ENCODE assay signal across 18 cellular contexts in the genomic region with DNA sequence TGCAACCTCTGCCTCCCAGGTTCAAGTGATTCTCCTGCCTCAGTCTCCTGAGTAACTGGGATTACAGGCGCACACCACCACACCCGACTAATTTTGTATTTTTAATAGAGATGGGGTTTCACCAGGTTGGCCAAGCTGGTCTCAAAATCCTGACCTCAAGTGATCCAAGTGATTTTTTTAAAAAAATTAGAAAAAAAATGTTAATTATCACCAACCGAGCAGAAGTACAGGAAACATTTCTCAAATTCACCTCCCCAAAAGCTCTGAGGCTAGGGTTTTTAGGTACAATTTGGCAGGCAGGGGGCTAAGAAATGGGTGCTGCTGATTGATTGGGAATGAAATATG. TPM values are rescaled to one million over a fixed set of nuclear protein-coding genes. Genes with fewer than 3 reads are reported as not detected.
DNase-seq lines count a peak whose midpoint lies in the region; ATAC-seq, FAIRE-seq and TF ChIP-seq lines count a peak whose summit lies in the region.
"Had no signal": no experiment of that assay in that cellular context is flagged by ENCODE, and none has a peak within 500 bp of the region (broad histone marks: within the 10 kb centered on the region; RNA-seq: fewer than 3 reads in every experiment).

No MANE protein-coding gene starts in this region.

- H3K4ac ChIP-seq in mesenchymal stem cell (ENCODE audit: low read depth in 1 of 2, low read length in 2 of 2), result no peak overlapping the region

- DNase-seq in astrocyte (ENCODE audit: low read depth) (no peak), mesenchymal stem cell (no peak), uterus (no peak), lower lobe of right lung (no peak), DMS53 treated with DMSO at 0.1 percent for 48 hours (lab: John Stamatoyannopoulos, UW; ENCODE audit: unreplicated experiment) (no peak)
- DNase-seq: HFFc6, Karpas-422, NCI-H1930, NCI-H774, SHP77 had no signal

- H3K4me1 ChIP-seq in HEK293 (ENCODE audit: control insufficient read depth, insufficient read depth, low read length) (peaks cover 10% of the 10 kb centered on the region; the same call in 1 of the 2 replicates), astrocyte (ENCODE audit: insufficient read depth, low read length) (peaks cover 5% of the 10 kb centered on the region), mesenchymal stem cell (ENCODE audit: control insufficient read depth, insufficient read depth, low read depth, low read length) (peaks cover 1% of the 10 kb centered on the region), uterus (no peaks in the 10 kb centered on the region), lower lobe of right lung (no peaks in the 10 kb centered on the region)
- H3K4me1 ChIP-seq: BLaER1 had no signal

- TF ChIP-seq POLR2A in uterus (IDR thresholded peaks at IDR 0.05), result no peak

- no peaks in the 10 kb centered on the region for H3K36me3 Mint-ChIP-seq in astrocyte (ENCODE audit: low read depth, unreplicated experiment)

- no peak overlapping the region for H4K91ac ChIP-seq in mesenchymal stem cell (ENCODE audit: low read length)

- no peak overlapping the region for H3K4me3 ChIP-seq in HEK293 (ENCODE audit: low read depth, low read length)
- H3K4me3 ChIP-seq in astrocyte (ENCODE audit: insufficient read depth, low read depth, low read length), result no peak overlapping the region
- H3K4me3 ChIP-seq in mesenchymal stem cell (ENCODE audit: insufficient read depth in 1 of 2, low read depth in 1 of 2, low read length in 2 of 2), result peak overlapping the region in 1 of 2 experiments; percentile 68
- H3K4me3 ChIP-seq in uterus, result no peak overlapping the region
- H3K4me3 ChIP-seq in lower lobe of right lung, result no peak overlapping the region
- H3K4me3 ChIP-seq: BLaER1 had no signal

- CTCF ChIA-PET in HEK293 (lab: Yijun Ruan, JAX), result interaction anchor here (1.0 kb wide), 1 partner anchor 36 kb away, joined by 4 read pairs; no protein-coding TSS in a partner anchor

- intact Hi-C loops in uterus (cut with DNase I; ENCODE audit: low total_unique reads) (no loop called here), lower lobe of right lung (cut with DNase I) (no loop called here)

- H3K27ac ChIP-seq in HEK293 (ENCODE audit: extremely low read depth, low read depth, low read length) (no peak overlapping the region), astrocyte (ENCODE audit: low read depth, low read length) (no peak overlapping the region), mesenchymal stem cell (ENCODE audit: low read length, poor library complexity, severe bottlenecking) (no peak overlapping the region), uterus (peak overlapping the region; percentile 51 to 67), lower lobe of right lung (no peak overlapping the region)
- H3K27ac ChIP-seq: BLaER1 had no signal

- no peak for FAIRE-seq in astrocyte (lab: Jason Lieb, UNC)
- FAIRE-seq: GM18507, GM19239, HepG2 had no signal

- WGBS in mesenchymal stem cell, result 100% methylated on average over 2 of the region's 3 CpGs

- TF ChIP-seq CTCF in HEK293 (tag by site-specific recombination; IDR thresholded peaks at IDR 0.05) (no peak), astrocyte (IDR thresholded peaks at IDR 0.05; ENCODE audit: insufficient read depth, low read depth, low read length) (no peak), uterus (IDR thresholded peaks at IDR 0.05) (no peak), lower lobe of right lung (IDR thresholded peaks at IDR 0.05) (no peak)

- H3K27me3 ChIP-seq in astrocyte (ENCODE audit: insufficient read depth, low read length) (peaks cover 22% of the 10 kb centered on the region), mesenchymal stem cell (ENCODE audit: control insufficient read depth in 1 of 2, insufficient read depth in 1 of 2, low read length in 2 of 2) (peaks cover 0 to 12% of the 10 kb centered on the region in 2 experiments), uterus (no peaks in the 10 kb centered on the region), lower lobe of right lung (ENCODE audit: low read depth) (no peaks in the 10 kb centered on the region)
- H3K27me3 ChIP-seq: BLaER1 had no signal

- no peak overlapping the region for H2BK5ac ChIP-seq in mesenchymal stem cell (ENCODE audit: low read depth, low read length, poor library complexity, severe bottlenecking)

- H2BK120ac ChIP-seq in mesenchymal stem cell (ENCODE audit: low read depth, low read length), result no peak overlapping the region

- no peak overlapping the region for H3K9ac ChIP-seq in astrocyte (ENCODE audit: low read length)
- H3K9ac ChIP-seq in mesenchymal stem cell (ENCODE audit: low read length), result peak overlapping the region; percentile 52
- H3K9ac ChIP-seq: BLaER1 had no signal

- peaks cover 12% of the 10 kb centered on the region for H3K4me1 Mint-ChIP-seq in astrocyte (ENCODE audit: low read depth, unreplicated experiment)

- no peaks in the 10 kb centered on the region for H4K20me1 ChIP-seq in astrocyte (ENCODE audit: insufficient read depth, low read length)
- H4K20me1 ChIP-seq: BLaER1 had no signal

- H2BK15ac ChIP-seq in mesenchymal stem cell (ENCODE audit: low read depth, poor library complexity, severe bottlenecking), result no peak overlapping the region

- no peaks in the 10 kb centered on the region for H3K36me3 ChIP-seq in HEK293 (ENCODE audit: control insufficient read depth in 2 of 2, insufficient read depth in 1 of 2, low read length in 2 of 2)
- no peaks in the 10 kb centered on the region for H3K36me3 ChIP-seq in astrocyte (ENCODE audit: insufficient read depth, low read length)
- no peaks in the 10 kb centered on the region for H3K36me3 ChIP-seq in mesenchymal stem cell (ENCODE audit: control insufficient read depth in 1 of 2, insufficient read depth in 2 of 2, low read depth in 1 of 2, low read length in 2 of 2)
- H3K36me3 ChIP-seq in uterus, result no peaks in the 10 kb centered on the region
- H3K36me3 ChIP-seq in lower lobe of right lung, result no peaks in the 10 kb centered on the region

- no peak overlapping the region for H2BK12ac ChIP-seq in mesenchymal stem cell (ENCODE audit: low read length in 2 of 2)

- H3K27ac Mint-ChIP-seq in astrocyte (ENCODE audit: unreplicated experiment), result no peak overlapping the region
- H3K27ac Mint-ChIP-seq: HFFc6 had no signal

- no peak overlapping the region for H4K8ac ChIP-seq in mesenchymal stem cell (ENCODE audit: low read length)

- H3K9me3 Mint-ChIP-seq in astrocyte (ENCODE audit: unreplicated experiment), result peaks cover 8% of the 10 kb centered on the region
- H3K9me3 Mint-ChIP-seq: HFFc6 had no signal

- no peaks in the 10 kb centered on the region for H3K9me3 ChIP-seq in HEK293 (ENCODE audit: control insufficient read depth, insufficient read depth, low read depth, low read length)
- no peaks in the 10 kb centered on the region for H3K9me3 ChIP-seq in astrocyte (ENCODE audit: insufficient read depth, low read depth, low read length)
- H3K9me3 ChIP-seq in mesenchymal stem cell (ENCODE audit: control insufficient read depth, low read length), result no peaks in the 10 kb centered on the region
- no peaks in the 10 kb centered on the region for H3K9me3 ChIP-seq in uterus
- no peaks in the 10 kb centered on the region for H3K9me3 ChIP-seq in lower lobe of right lung

- ATAC-seq in HG03378 (IDR thresholded peaks at IDR 0.05; ENCODE audit: unreplicated experiment) (no peak), lower lobe of right lung (no peak)
- ATAC-seq: HepG2, Panc1 had no signal

- H3K18ac ChIP-seq in mesenchymal stem cell (ENCODE audit: low read depth in 1 of 2, low read length in 2 of 2), result no peak overlapping the region

- H2AK5ac ChIP-seq in mesenchymal stem cell (ENCODE audit: low read length, severe bottlenecking), result no peak overlapping the region

- no peaks in the 10 kb centered on the region for H3K79me1 ChIP-seq in mesenchymal stem cell (replicated peaks; ENCODE audit: low read length, poor library complexity, severe bottlenecking)

- H3K14ac ChIP-seq in mesenchymal stem cell (ENCODE audit: low read length in 2 of 2), result no peak overlapping the region

- H2AFZ ChIP-seq in astrocyte (ENCODE audit: low read depth, low read length) (no peak overlapping the region), mesenchymal stem cell (ENCODE audit: low read depth, low read length) (no peak overlapping the region)

- no peak overlapping the region for H3K4me3 Mint-ChIP-seq in astrocyte (ENCODE audit: unreplicated experiment)
- H3K4me3 Mint-ChIP-seq: HFFc6 had no signal

- no peaks in the 10 kb centered on the region for H3K79me2 ChIP-seq in astrocyte (ENCODE audit: insufficient read depth, low read length)

- H3K4me2 ChIP-seq in astrocyte (ENCODE audit: low read length) (peak overlapping the region; percentile 49), mesenchymal stem cell (ENCODE audit: low read length, poor library complexity, severe bottlenecking) (no peak overlapping the region)
- H3K4me2 ChIP-seq: BLaER1 had no signal

- POLR2A ChIA-PET in HEK293 (lab: Yijun Ruan, JAX), result no interaction called here

- H3K23ac ChIP-seq in mesenchymal stem cell (ENCODE audit: low read length in 2 of 2), result no peak overlapping the region

- H3K27me3 Mint-ChIP-seq in astrocyte (ENCODE audit: low read depth, unreplicated experiment), result peaks cover 4% of the 10 kb centered on the region

TF ChIP-seq in HEK293, 187 proteins besides CTCF, POLR2A, EP300 and RAD21 (continues in another document):
- TF ChIP-seq ZNF202 (tag by site-specific recombination; IDR thresholded peaks at IDR 0.05; ENCODE audit: borderline replicate concordance) (no peak), ZNF362 (tag by site-specific recombination; IDR thresholded peaks at IDR 0.05) (peak; percentile 98)
- TF ChIP-seq, protein P1, sequence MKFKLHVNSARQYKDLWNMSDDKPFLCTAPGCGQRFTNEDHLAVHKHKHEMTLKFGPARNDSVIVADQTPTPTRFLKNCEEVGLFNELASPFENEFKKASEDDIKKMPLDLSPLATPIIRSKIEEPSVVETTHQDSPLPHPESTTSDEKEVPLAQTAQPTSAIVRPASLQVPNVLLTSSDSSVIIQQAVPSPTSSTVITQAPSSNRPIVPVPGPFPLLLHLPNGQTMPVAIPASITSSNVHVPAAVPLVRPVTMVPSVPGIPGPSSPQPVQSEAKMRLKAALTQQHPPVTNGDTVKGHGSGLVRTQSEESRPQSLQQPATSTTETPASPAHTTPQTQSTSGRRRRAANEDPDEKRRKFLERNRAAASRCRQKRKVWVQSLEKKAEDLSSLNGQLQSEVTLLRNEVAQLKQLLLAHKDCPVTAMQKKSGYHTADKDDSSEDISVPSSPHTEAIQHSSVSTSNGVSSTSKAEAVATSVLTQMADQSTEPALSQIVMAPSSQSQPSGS (tag by site-specific recombination; IDR thresholded peaks at IDR 0.05; ENCODE audit: low read depth), result no peak

RNA-seq across cellular contexts. Expression of gene SLC22A16, which starts 14.9 kb away (rescaled TPM):
- total RNA-seq in astrocyte (not detected in 2 replicates), uterus (10 to 100 TPM in 1 of 4 donors, 1 to 10 TPM in 1, not detected in 2; 2.9 to 10.8 TPM), lower lobe of right lung (0.80 TPM)
- polyA plus RNA-seq in mesenchymal stem cell (2013, experiment 1 of 2), result not detected
- not detected for polyA plus RNA-seq in mesenchymal stem cell (2013, experiment 2 of 2)
- total RNA-seq: HepG2, HFFc6, NCI-H460 had no signal

Comparison
In these comparisons a context has a peak if more than half of its experiments do, and no peak if none do; other contexts are left out.
1. H3K27ac ChIP-seq: peak in uterus (2 of 2); none in HEK293 (single experiment), astrocyte (single experiment), mesenchymal stem cell (single experiment) and lower lobe of right lung (single experiment).